In the genomic region with DNA sequence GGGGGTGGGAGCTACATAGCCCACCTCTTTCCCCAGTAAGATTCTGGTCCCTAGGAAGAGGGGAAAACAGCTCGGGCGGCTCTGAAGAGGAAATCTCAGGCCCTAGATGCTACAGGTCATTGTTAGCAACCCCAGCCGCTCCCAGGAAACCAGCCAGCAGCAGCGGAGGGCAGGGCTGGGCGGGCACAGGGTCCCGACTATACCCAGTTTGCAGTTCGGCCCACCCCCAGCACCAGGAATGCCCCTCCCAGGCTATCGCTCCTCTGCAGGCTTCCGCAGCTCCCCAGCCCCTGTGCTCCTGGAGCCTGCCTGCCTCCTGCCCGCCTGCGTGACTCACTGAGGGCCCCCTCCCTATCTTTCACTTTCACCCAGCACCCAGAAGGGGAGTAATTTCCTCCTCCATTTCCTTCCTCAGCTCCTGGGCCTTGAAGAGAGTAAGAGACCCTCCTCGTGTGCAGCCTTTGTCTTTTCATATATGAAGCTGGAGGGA, we compare ENCODE assay signal across 8 cellular contexts. TPM values are rescaled to one million over a fixed set of nuclear protein-coding genes. Genes with fewer than 3 reads are reported as not detected.
DNase-seq lines count a peak whose midpoint lies in the region; ATAC-seq and TF ChIP-seq lines count a peak whose summit lies in the region.

No MANE protein-coding gene starts in this region.

- H3K4me3 ChIP-seq in BLaER1 (peak overlapping the region; percentile 55), ascending aorta (peak overlapping the region; percentile 34 to 50), sigmoid colon (peak overlapping the region; percentile 3 to 35 (median 30))

- H3K4me1 ChIP-seq in BLaER1 (peaks cover 73% of the 10 kb centered on the region), ascending aorta (peaks cover 52 to 78% of the 10 kb centered on the region in 2 donors), sigmoid colon (peaks cover 0 to 84% (median 81%) of the 10 kb centered on the region in 4 donors)

- peak; percentile 45 for ATAC-seq in HG02852 (IDR thresholded peaks at IDR 0.05; ENCODE audit: unreplicated experiment)
- no peak for ATAC-seq in HG03565 (IDR thresholded peaks at IDR 0.05; ENCODE audit: unreplicated experiment)

- WGBS in sigmoid colon, 2 donors: 1 to 2% methylated on average over 12 of the region's 12 CpGs

- H3K9me3 ChIP-seq in BLaER1 (no peaks in the 10 kb centered on the region), ascending aorta (no peaks in the 10 kb centered on the region), sigmoid colon (no peaks in the 10 kb centered on the region)

- TF ChIP-seq POLR2A in sigmoid colon (IDR thresholded peaks at IDR 0.05): no peak

- H3K27me3 ChIP-seq in BLaER1 (no peaks in the 10 kb centered on the region), ascending aorta (no peaks in the 10 kb centered on the region), sigmoid colon (no peaks in the 10 kb centered on the region)

- peak in 1 of 4 donors; percentile 22 for TF ChIP-seq EP300 in sigmoid colon (IDR thresholded peaks at IDR 0.05)

- DNase-seq in SW480 (ENCODE audit: low spot score): peak; percentile 81
- peak in 1 of 2 donors; percentile 88 for DNase-seq in ascending aorta (ENCODE audit: low spot score in 2 of 2)
- peak; percentile 88 for DNase-seq in hepatic stellate cell (ENCODE audit: low spot score)
- DNase-seq in sigmoid colon: peak; percentile 90
- DNase-seq in cerebellum (ENCODE audit: low spot score): no peak

- intact Hi-C loops in ascending aorta (cut with DNase I): loop anchor here (2.0 kb wide), 1 partner anchor 13 kb away; no protein-coding TSS in a partner anchor
- intact Hi-C loops in sigmoid colon (cut with DNase I): no loop called here

- TF ChIP-seq CTCF in ascending aorta (IDR thresholded peaks at IDR 0.05) (no peak), sigmoid colon (IDR thresholded peaks at IDR 0.05) (no peak)

- H4K20me1 ChIP-seq in BLaER1: peaks cover 78% of the 10 kb centered on the region

- H3K9ac ChIP-seq in BLaER1: peak overlapping the region; percentile 84

- H3K27ac ChIP-seq in BLaER1: peak overlapping the region; percentile 98
- peak overlapping the region; percentile 91 to 98 for H3K27ac ChIP-seq in ascending aorta
- H3K27ac ChIP-seq in sigmoid colon: peak overlapping the region; percentile 87 to 100 (median 94)

- H3K36me3 ChIP-seq in BLaER1: peaks cover 40% of the 10 kb centered on the region
- peaks cover 21 to 28% of the 10 kb centered on the region in 2 donors for H3K36me3 ChIP-seq in ascending aorta
- H3K36me3 ChIP-seq in sigmoid colon: peaks cover 23 to 35% (median 27%) of the 10 kb centered on the region in 4 donors

- peak overlapping the region; percentile 99 for H3K4me2 ChIP-seq in BLaER1

RNA-seq across cellular contexts. Expression of a gene that starts 27.2 kb away (rescaled TPM):
- total RNA-seq in ascending aorta: 30.2 TPM
- total RNA-seq in sigmoid colon: 10 to 100 TPM; 33.5 to 63.1 (median 37.3) TPM
- polyA plus RNA-seq in sigmoid colon: 10 to 100 TPM; 11.4 to 20.4 (median 16.9) TPM
- total RNA-seq in cerebellum: 69.8 TPM
